In the genomic region with DNA sequence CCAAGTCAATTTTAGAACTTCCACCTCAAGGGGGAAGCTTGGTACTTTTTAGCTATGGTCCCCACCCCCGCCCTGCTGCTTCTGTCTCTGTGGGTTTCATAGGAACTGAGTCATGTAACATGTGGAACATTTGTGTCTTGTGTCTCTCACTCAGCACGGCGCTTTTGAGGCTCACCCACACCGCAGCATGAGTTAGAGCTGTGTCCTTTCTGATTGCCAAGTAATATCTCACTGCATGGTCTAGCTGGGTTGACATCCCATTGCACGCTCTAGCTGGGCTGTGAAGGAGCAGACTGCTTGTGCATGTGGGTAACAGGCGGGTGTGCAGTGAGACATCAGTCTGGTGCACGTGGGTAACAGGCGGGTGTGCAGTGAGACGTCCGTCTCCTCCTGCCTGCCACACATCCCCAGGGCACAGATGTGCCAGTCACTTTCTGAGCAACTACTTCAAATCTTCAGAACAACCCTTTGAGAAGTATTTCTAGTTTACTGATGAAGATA, we compare ENCODE assay signal across 8 cellular contexts. TPM values are rescaled to one million over a fixed set of nuclear protein-coding genes. Genes with fewer than 3 reads are reported as not detected.
DNase-seq lines count a peak whose midpoint lies in the region; ATAC-seq and TF ChIP-seq lines count a peak whose summit lies in the region.

No MANE protein-coding gene starts in this region.

- H3K4me3 ChIP-seq in HL-60 (replicated peaks; ENCODE audit: insufficient read depth, low read length): no peak overlapping the region
- H3K4me3 ChIP-seq in vagina: no peak overlapping the region

- peaks cover 0 to 13% (median 7%) of the 10 kb centered on the region in 3 donors for H3K27me3 Mint-ChIP-seq in immature natural killer cell (ENCODE audit: low read depth in 3 of 3)

- H3K9me3 ChIP-seq in vagina: no peaks in the 10 kb centered on the region

- H3K27ac ChIP-seq in HL-60 (replicated peaks) (no peak overlapping the region), vagina (no peak overlapping the region)

- no peaks in the 10 kb centered on the region for H3K9me3 Mint-ChIP-seq in immature natural killer cell

- H3K36me3 ChIP-seq in vagina: no peaks in the 10 kb centered on the region

- peaks cover 30 to 31% of the 10 kb centered on the region in 2 donors for H3K4me1 Mint-ChIP-seq in immature natural killer cell

- no peaks in the 10 kb centered on the region for H3K4me1 ChIP-seq in vagina

- TF ChIP-seq POLR2A in vagina (IDR thresholded peaks at IDR 0.05): no peak

- H3K36me3 Mint-ChIP-seq in immature natural killer cell: no peaks in the 10 kb centered on the region

- H3K27me3 ChIP-seq in HL-60 (ENCODE audit: insufficient read depth, poor library complexity, severe bottlenecking) (no peaks in the 10 kb centered on the region), vagina (no peaks in the 10 kb centered on the region)

- intact Hi-C loops in vagina (cut with DNase I): no loop called here

- H3K27ac Mint-ChIP-seq in immature natural killer cell: peak overlapping the region; percentile 79 to 95 (median 88)

- H3K4me3 Mint-ChIP-seq in immature natural killer cell: peak overlapping the region; percentile 34 to 84 (median 75)

- no peak for TF ChIP-seq CTCF in HL-60 (IDR thresholded peaks at IDR 0.05; ENCODE audit: insufficient read depth, low read length)
- no peak for TF ChIP-seq CTCF in vagina (IDR thresholded peaks at IDR 0.05)

- ATAC-seq in GM19351 (IDR thresholded peaks at IDR 0.05; ENCODE audit: unreplicated experiment) (peak; percentile 87), HG02588 (IDR thresholded peaks at IDR 0.05; ENCODE audit: unreplicated experiment) (no peak)

- in situ Hi-C loops in ACHN (cut with HindIII; ENCODE audit: low pct_ligation_motif_present, low pct_unique_long_range_greater_than_20kb, low sequenced_read_pairs): no loop called here

- DNase-seq in HL-60 (ENCODE audit: low read depth in 1 of 2, low spot score in 1 of 2): peak; percentile 41 to 45
- DNase-seq in activated CD8-positive, alpha-beta memory T cell treated with anti-CD3 and anti-CD28 coated beads, Interleukin-2, amount 50 U/mL, for 1 hour (ENCODE audit: extremely low read depth): peak; percentile 54
- DNase-seq in immature natural killer cell: peak; percentile 70 to 76 (median 73)
- peak; percentile 41 to 60 for DNase-seq in stimulated activated CD8-positive, alpha-beta memory T cell treated with anti-CD3 and anti-CD28 coated beads, Interleukin-4, amount 100 ng/mL, for 1 hour (ENCODE audit: low read depth in 2 of 2, low spot score in 1 of 2)
- DNase-seq in ACHN: no peak
- DNase-seq in vagina (ENCODE audit: extremely low spot score in 2 of 2): no peak

RNA-seq across cellular contexts. Expression of a gene that starts 26.4 kb away (rescaled TPM):
- polyA plus RNA-seq in immature natural killer cell: 1 to 10 TPM; 2.6 to 7.3 (median 4.2) TPM
- 22.8 TPM for total RNA-seq in vagina

RNA-seq across cellular contexts. Expression of a gene that starts 40.6 kb away (rescaled TPM):
- not detected for polyA plus RNA-seq in immature natural killer cell
- not detected for total RNA-seq in vagina

RNA-seq across cellular contexts. Expression of a gene that starts 55.5 kb away (rescaled TPM):
- polyA plus RNA-seq in immature natural killer cell: 10 to 100 TPM in 2 of 3 donors, 1 to 10 TPM in 1; 6.3 to 19.4 (median 10.2) TPM
- 44.0 TPM for total RNA-seq in vagina

Comparison
In these comparisons a context has a peak if more than half of its experiments do, and no peak if none do; other contexts are left out.
1. DNase-seq: peak in HL-60 (2 of 2), activated CD8-positive, alpha-beta memory T cell treated with anti-CD3 and anti-CD28 coated beads, Interleukin-2, amount 50 U/mL, for 1 hour (single experiment), immature natural killer cell (3 of 3) and stimulated activated CD8-positive, alpha-beta memory T cell treated with anti-CD3 and anti-CD28 coated beads, Interleukin-4, amount 100 ng/mL, for 1 hour (2 of 2); none in ACHN (single experiment) and vagina (0 of 2).